In the genomic region with DNA sequence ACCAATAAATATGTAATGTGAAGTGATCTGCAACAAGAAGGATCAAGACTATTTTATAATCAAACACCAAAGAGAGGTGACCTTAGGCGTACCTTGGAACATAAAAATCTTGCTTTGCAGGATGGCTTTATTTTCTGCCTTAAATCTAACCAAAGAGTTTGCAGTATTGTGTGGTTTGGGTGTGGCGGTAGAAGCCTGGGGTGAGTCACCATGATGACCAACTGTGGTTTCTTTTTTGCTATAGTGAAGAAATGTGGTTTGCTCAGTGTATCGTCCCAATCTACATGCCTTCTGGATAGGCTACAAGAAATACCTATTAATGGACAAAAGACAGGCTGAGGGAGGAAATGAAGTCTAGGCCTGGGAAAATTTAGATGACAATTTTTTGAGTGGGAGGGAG, we compare ENCODE assay signal across 9 cellular contexts. TPM values are rescaled to one million over a fixed set of nuclear protein-coding genes. Genes with fewer than 3 reads are reported as not detected.
DNase-seq lines count a peak whose midpoint lies in the region; ATAC-seq and TF ChIP-seq lines count a peak whose summit lies in the region.
"Had no signal": no experiment of that assay in that cellular context is flagged by ENCODE, and none has a peak within 500 bp of the region (broad histone marks: within the 10 kb centered on the region; RNA-seq: fewer than 3 reads in every experiment).

No MANE protein-coding gene starts in this region.

- no peak overlapping the region for H3K4me3 Mint-ChIP-seq in mesothelial cell of epicardium
- H3K4me3 Mint-ChIP-seq: nephron had no signal

- TF ChIP-seq CTCF in mesothelial cell of epicardium (IDR thresholded peaks at IDR 0.05; ENCODE audit: unreplicated experiment): no peak

- H3K27me3 Mint-ChIP-seq in mesothelial cell of epicardium (ENCODE audit: low read depth): peaks cover 2% of the 10 kb centered on the region

- no peak overlapping the region for H3K27ac Mint-ChIP-seq in mesothelial cell of epicardium

- no peaks in the 10 kb centered on the region for H3K36me3 Mint-ChIP-seq in mesothelial cell of epicardium

- H3K4me1 Mint-ChIP-seq in mesothelial cell of epicardium: peaks cover 51% of the 10 kb centered on the region

- peaks cover 13% of the 10 kb centered on the region for H3K4me1 ChIP-seq in effector memory CD4-positive, alpha-beta T cell (ENCODE audit: control insufficient read depth, insufficient read depth, low read length, poor library complexity, severe bottlenecking)

- H3K4me3 ChIP-seq in effector memory CD4-positive, alpha-beta T cell (ENCODE audit: insufficient read depth, low read depth, low read length, poor library complexity, severe bottlenecking): no peak overlapping the region

- H3K27me3 ChIP-seq in effector memory CD4-positive, alpha-beta T cell (replicated peaks; ENCODE audit: control insufficient read depth, insufficient read depth, low read length, poor library complexity, severe bottlenecking): no peaks in the 10 kb centered on the region

- H3K9me3 Mint-ChIP-seq in mesothelial cell of epicardium: no peaks in the 10 kb centered on the region
- H3K9me3 Mint-ChIP-seq: nephron had no signal

- DNase-seq in COLO829 (ENCODE audit: low spot score): peak; percentile 63
- peak; percentile 12 for DNase-seq in T-helper 9 cell
- peak; percentile 24 to 27 (median 27) for DNase-seq in effector memory CD4-positive, alpha-beta T cell
- DNase-seq in stimulated activated CD8-positive, alpha-beta memory T cell treated with anti-CD3 and anti-CD28 coated beads, Interleukin-15, amount 100 ng/mL, for 48 hours (ENCODE audit: low read depth in 2 of 2): peak; percentile 43 to 47
- no peak for DNase-seq in mesothelial cell of epicardium (ENCODE audit: low spot score in 2 of 2, unreplicated experiment in 2 of 2)
- DNase-seq in NCI-H128 (lab: John Stamatoyannopoulos, UW; ENCODE audit: unreplicated experiment): no peak

- no peak overlapping the region for H3K27ac ChIP-seq in effector memory CD4-positive, alpha-beta T cell (ENCODE audit: insufficient read depth, low read length, poor library complexity, severe bottlenecking)

- no peaks in the 10 kb centered on the region for H3K36me3 ChIP-seq in effector memory CD4-positive, alpha-beta T cell (ENCODE audit: control insufficient read depth, insufficient read depth, low read length)

- ATAC-seq in GM19467 (IDR thresholded peaks at IDR 0.05; ENCODE audit: unreplicated experiment): peak; percentile 57
- peak; percentile 63 for ATAC-seq in HG03457 (IDR thresholded peaks at IDR 0.05; ENCODE audit: unreplicated experiment)

- no peaks in the 10 kb centered on the region for H3K9me3 ChIP-seq in effector memory CD4-positive, alpha-beta T cell (ENCODE audit: control insufficient read depth, low read length)

RNA-seq across cellular contexts. Expression of a gene that starts 5.1 kb away (rescaled TPM):
- total RNA-seq in mesothelial cell of epicardium: 126 to 133 TPM (median 132 TPM) in 3 replicates

Comparison
In these comparisons a context has a peak if more than half of its experiments do, and no peak if none do; other contexts are left out.
1. DNase-seq: peak in COLO829 (single experiment), T-helper 9 cell (single experiment), effector memory CD4-positive, alpha-beta T cell (3 of 3) and stimulated activated CD8-positive, alpha-beta memory T cell treated with anti-CD3 and anti-CD28 coated beads, Interleukin-15, amount 100 ng/mL, for 48 hours (2 of 2); none in mesothelial cell of epicardium (0 of 2) and NCI-H128 (single experiment).